ENCODE assay signal across 32 cellular contexts in genomic region chr17:63972796-63973195, GRCh38. TPM values are rescaled to one million over a fixed set of nuclear protein-coding genes. Genes with fewer than 3 reads are reported as not detected.
A peak's percentile ranks its signal among the peaks of the same experiment; 100 is the strongest.
DNase-seq lines count a peak whose midpoint lies in the region; ATAC-seq, FAIRE-seq and TF ChIP-seq lines count a peak whose summit lies in the region.
"Had no signal": no experiment of that assay in that cellular context is flagged by ENCODE, and none has a peak within 500 bp of the region (broad histone marks: within the 10 kb centered on the region; RNA-seq: fewer than 3 reads in every experiment).

SCN4A (minus strand) TSS chr17:63972918; CDS start chr17:63972841, 77 bp downstream.

- H3K4me1 ChIP-seq in PC-9 (replicated peaks; ENCODE audit: insufficient read depth) (peaks cover 25% of the 10 kb centered on the region), HepG2 (ENCODE audit: insufficient read depth, low read length) (no peaks in the 10 kb centered on the region)
- H3K4me1 ChIP-seq: Caco-2, tibial nerve had no signal

- intact Hi-C loops in PC-9 (cut with micrococcal nuclease; ENCODE audit: unreplicated experiment) (no loop called here), HepG2 (cut with micrococcal nuclease; ENCODE audit: unreplicated experiment) (no loop called here)

- ATAC-seq in activated naive CD8-positive, alpha-beta T cell treated with anti-CD3 and anti-CD28 coated beads, Interleukin-2, amount 50 U/mL, for 24 hours, result no peak
- no peak for ATAC-seq in HepG2
- no peak for ATAC-seq in stimulated activated effector memory CD8-positive, alpha-beta T cell treated with anti-CD3 and anti-CD28 coated beads, Interleukin-12 subunit alpha, Interleukin-12 subunit beta, amount 100 ng/mL, for 72 hours
- no peak for ATAC-seq in GM21825 (IDR thresholded peaks at IDR 0.05; ENCODE audit: unreplicated experiment)
- no peak for ATAC-seq in HG02588 (IDR thresholded peaks at IDR 0.05; ENCODE audit: unreplicated experiment)
- no peak for ATAC-seq in HG02973 (IDR thresholded peaks at IDR 0.05; ENCODE audit: unreplicated experiment)
- ATAC-seq: effector memory CD8-positive, alpha-beta T cell; left cardiac atrium had no signal

- POLR2A ChIA-PET in PC-9 (lab: Charles Lee; ENCODE audit: unreplicated experiment) (no interaction called here), HepG2 (lab: Yijun Ruan, JAX) (no interaction called here)

- peak within 1 kb of the TSS; percentile 1 for H3K27ac Mint-ChIP-seq in activated naive CD8-positive, alpha-beta T cell treated with anti-CD3 and anti-CD28 coated beads, Interleukin-2, amount 50 U/mL, for 24 hours
- H3K27ac Mint-ChIP-seq in activated naive CD8-positive, alpha-beta T cell treated with anti-CD3 and anti-CD28 coated beads for 36 hours, result no peak within 1 kb of the TSS
- peak within 1 kb of the TSS; percentile 43 for H3K27ac Mint-ChIP-seq in stimulated activated effector memory CD8-positive, alpha-beta T cell treated with anti-CD3 and anti-CD28 coated beads, Interleukin-12 subunit alpha, Interleukin-12 subunit beta, amount 100 ng/mL, for 72 hours
- H3K27ac Mint-ChIP-seq: activated naive CD4-positive, alpha-beta T cell treated with anti-CD3 and anti-CD28 coated beads, Interleukin-2, amount 10 ng/mL, durations not matched to agents 7 days and 5 days; activated T-helper 1 cell treated with anti-CD3 and anti-CD28 coated beads, Interleukin-12 subunit alpha, Interleukin-12 subunit beta, Interleukin-2, Interleukin-4 antibody, amounts not matched to agents 30 ng/mL and 10 ng/mL and 1 ng/mL, durations not matched to agents 14 hours and 24 hours and 36 hours had no signal

- peaks cover 22% of the 10 kb centered on the region for H3F3A ChIP-seq in PC-9 (ENCODE audit: insufficient read depth, low read depth)

- no peak for TF ChIP-seq POLR2A in HepG2 (IDR thresholded peaks at IDR 0.05; ENCODE audit: insufficient read depth in 1 of 2, low read depth in 2 of 2, low read length in 2 of 2)

- H3K9me3 ChIP-seq in PC-9 (ENCODE audit: insufficient read depth, low read depth), result no peaks in the 10 kb centered on the region
- no peaks in the 10 kb centered on the region for H3K9me3 ChIP-seq in HepG2 (ENCODE audit: low read length)
- H3K9me3 ChIP-seq: neutrophil, tibial nerve had no signal

- TF ChIP-seq EP300 in HepG2 (IDR thresholded peaks at IDR 0.05; ENCODE audit: low read depth in 2 of 2, low read length in 2 of 2), result no peak
- no peak for TF ChIP-seq EP300 in HepG2 (CRISPR knock-in tag; IDR thresholded peaks at IDR 0.05; ENCODE audit: borderline replicate concordance)

- WGBS in HepG2 (ENCODE audit: low lambda C conversion rate), result 0% methylated on average over 2 of the region's 14 CpGs

- H4K20me1 ChIP-seq in PC-9 (ENCODE audit: insufficient read depth) (no peaks in the 10 kb centered on the region), HepG2 (ENCODE audit: insufficient read depth, low read length) (no peaks in the 10 kb centered on the region)

- in situ Hi-C loops in HepG2 (cut with HindIII; ENCODE audit: extremely low pct_ligation_motif_present, low pct_unique_long_range_greater_than_20kb), result no loop called here

- CTCF ChIA-PET in PC-9 (lab: Charles Lee), result no interaction called here
- CTCF ChIA-PET in HepG2 (lab: Yijun Ruan, JAX; ENCODE audit: low intra/inter-chr PET ratio, low total read pairs), result no interaction called here

- no peaks in the 10 kb centered on the region for H3K9me2 ChIP-seq in PC-9 (ENCODE audit: insufficient read depth)

- H3K4me2 ChIP-seq in PC-9, result peak within 1 kb of the TSS; percentile 82
- H3K4me2 ChIP-seq in HepG2 (ENCODE audit: low read depth, low read length), result no peak within 1 kb of the TSS
- H3K4me2 ChIP-seq: hepatocyte had no signal

- H2AFZ ChIP-seq in PC-9 (no peak within 1 kb of the TSS), HepG2 (ENCODE audit: low read length) (no peak within 1 kb of the TSS)
- H2AFZ ChIP-seq: hepatocyte had no signal

- BruUV-seq in PC-9 (replicated peaks; lab: Mats Ljungman, UMichigan), result no TSS peak
- no TSS peak for BruUV-seq in HepG2 (replicated peaks; lab: Mats Ljungman, UMichigan)

- H3K27ac ChIP-seq in PC-9 (no peak within 1 kb of the TSS), HepG2 (ENCODE audit: extremely low read length, insufficient read depth, low read length) (no peak within 1 kb of the TSS)
- H3K27ac ChIP-seq: coronary artery, hepatocyte, neutrophil, skin epidermis, tibial nerve, WERI-Rb-1 had no signal

- peaks cover 17% of the 10 kb centered on the region for H3K4me1 Mint-ChIP-seq in activated naive CD8-positive, alpha-beta T cell treated with anti-CD3 and anti-CD28 coated beads, Interleukin-2, amount 50 U/mL, for 24 hours
- peaks cover 7% of the 10 kb centered on the region for H3K4me1 Mint-ChIP-seq in activated naive CD8-positive, alpha-beta T cell treated with anti-CD3 and anti-CD28 coated beads for 36 hours
- H3K4me1 Mint-ChIP-seq in stimulated activated effector memory CD8-positive, alpha-beta T cell treated with anti-CD3 and anti-CD28 coated beads, Interleukin-12 subunit alpha, Interleukin-12 subunit beta, amount 100 ng/mL, for 72 hours, result peaks cover 28% of the 10 kb centered on the region

- H3K27me3 ChIP-seq in PC-9 (ENCODE audit: insufficient read depth, low read depth) (no peaks in the 10 kb centered on the region), HepG2 (ENCODE audit: control insufficient read depth in 1 of 2, insufficient read depth in 2 of 2, low read length in 2 of 2) (peaks cover 9 to 59% of the 10 kb centered on the region in 2 experiments; a peak in 4 of 5 replicates)
- H3K27me3 ChIP-seq: neutrophil, tibial nerve had no signal

- H3K36me3 Mint-ChIP-seq in activated naive CD8-positive, alpha-beta T cell treated with anti-CD3 and anti-CD28 coated beads, Interleukin-2, amount 50 U/mL, for 24 hours (ENCODE audit: low read depth), result no peaks in the 10 kb centered on the region
- no peaks in the 10 kb centered on the region for H3K36me3 Mint-ChIP-seq in activated naive CD8-positive, alpha-beta T cell treated with anti-CD3 and anti-CD28 coated beads for 36 hours
- no peaks in the 10 kb centered on the region for H3K36me3 Mint-ChIP-seq in stimulated activated effector memory CD8-positive, alpha-beta T cell treated with anti-CD3 and anti-CD28 coated beads, Interleukin-12 subunit alpha, Interleukin-12 subunit beta, amount 100 ng/mL, for 72 hours
- H3K36me3 Mint-ChIP-seq: activated naive CD4-positive, alpha-beta T cell treated with anti-CD3 and anti-CD28 coated beads, Interleukin-2, amount 10 ng/mL, durations not matched to agents 7 days and 5 days had no signal

- no peaks in the 10 kb centered on the region for H3K9me3 Mint-ChIP-seq in activated naive CD8-positive, alpha-beta T cell treated with anti-CD3 and anti-CD28 coated beads, Interleukin-2, amount 50 U/mL, for 24 hours
- H3K9me3 Mint-ChIP-seq in activated naive CD8-positive, alpha-beta T cell treated with anti-CD3 and anti-CD28 coated beads for 36 hours, result no peaks in the 10 kb centered on the region
- no peaks in the 10 kb centered on the region for H3K9me3 Mint-ChIP-seq in stimulated activated effector memory CD8-positive, alpha-beta T cell treated with anti-CD3 and anti-CD28 coated beads, Interleukin-12 subunit alpha, Interleukin-12 subunit beta, amount 100 ng/mL, for 72 hours
- H3K9me3 Mint-ChIP-seq: activated naive CD4-positive, alpha-beta T cell treated with anti-CD3 and anti-CD28 coated beads, Interleukin-2, amount 10 ng/mL, durations not matched to agents 7 days and 5 days; activated T-helper 1 cell treated with anti-CD3 and anti-CD28 coated beads, Interleukin-12 subunit alpha, Interleukin-12 subunit beta, Interleukin-2, Interleukin-4 antibody, amounts not matched to agents 30 ng/mL and 10 ng/mL and 1 ng/mL, durations not matched to agents 14 hours and 24 hours and 36 hours; effector memory CD8-positive, alpha-beta T cell had no signal

- DNase-seq in activated naive CD8-positive, alpha-beta T cell treated with anti-CD3 and anti-CD28 coated beads, Interleukin-2, amount 50 U/mL, for 24 hours, result no peak
- no peak for DNase-seq in activated naive CD8-positive, alpha-beta T cell treated with anti-CD3 and anti-CD28 coated beads for 36 hours
- DNase-seq in PC-9, result no peak
- DNase-seq in HepG2 (ENCODE audit: low spot score), result no peak
- DNase-seq in stimulated activated effector memory CD8-positive, alpha-beta T cell treated with anti-CD3 and anti-CD28 coated beads, Interleukin-12 subunit alpha, Interleukin-12 subunit beta, amount 100 ng/mL, for 72 hours (ENCODE audit: low spot score in 2 of 2), result no peak
- DNase-seq: ACHN; activated CD4-positive, alpha-beta T cell treated with anti-CD3 and anti-CD28 coated beads, Interleukin-2, amount 50 U/mL, for 1 hour; activated naive CD4-positive, alpha-beta T cell treated with anti-CD3 and anti-CD28 coated beads, Interleukin-2, amount 10 ng/mL, durations not matched to agents 7 days and 5 days; anterior cingulate cortex; Caco-2; DMS79; effector memory CD8-positive, alpha-beta T cell; foreskin fibroblast; GF-D8; left cardiac atrium; NCI-H1694; SHP77; SW 1271; T1000; WERI-Rb-1 had no signal

- no peak within 1 kb of the TSS for H3K9ac ChIP-seq in HepG2 (ENCODE audit: insufficient read depth, low read depth, low read length)

- no peak within 1 kb of the TSS for H3K4me3 Mint-ChIP-seq in activated naive CD8-positive, alpha-beta T cell treated with anti-CD3 and anti-CD28 coated beads, Interleukin-2, amount 50 U/mL, for 24 hours
- no peak within 1 kb of the TSS for H3K4me3 Mint-ChIP-seq in activated naive CD8-positive, alpha-beta T cell treated with anti-CD3 and anti-CD28 coated beads for 36 hours
- no peak within 1 kb of the TSS for H3K4me3 Mint-ChIP-seq in stimulated activated effector memory CD8-positive, alpha-beta T cell treated with anti-CD3 and anti-CD28 coated beads, Interleukin-12 subunit alpha, Interleukin-12 subunit beta, amount 100 ng/mL, for 72 hours
- H3K4me3 Mint-ChIP-seq: activated naive CD4-positive, alpha-beta T cell treated with anti-CD3 and anti-CD28 coated beads, Interleukin-2, amount 10 ng/mL, durations not matched to agents 7 days and 5 days; activated T-helper 1 cell treated with anti-CD3 and anti-CD28 coated beads, Interleukin-12 subunit alpha, Interleukin-12 subunit beta, Interleukin-2, Interleukin-4 antibody, amounts not matched to agents 30 ng/mL and 10 ng/mL and 1 ng/mL, durations not matched to agents 14 hours and 24 hours and 36 hours; effector memory CD8-positive, alpha-beta T cell had no signal

- no peak for FAIRE-seq in HepG2 (lab: Jason Lieb, UNC)
- FAIRE-seq: GM19239 had no signal

- no peak for TF ChIP-seq RAD21 in HepG2 (CRISPR knock-in tag; IDR thresholded peaks at IDR 0.05)

- H3K27me3 Mint-ChIP-seq in activated naive CD8-positive, alpha-beta T cell treated with anti-CD3 and anti-CD28 coated beads, Interleukin-2, amount 50 U/mL, for 24 hours, result no peaks in the 10 kb centered on the region
- H3K27me3 Mint-ChIP-seq in activated naive CD8-positive, alpha-beta T cell treated with anti-CD3 and anti-CD28 coated beads for 36 hours, result no peaks in the 10 kb centered on the region

- TF ChIP-seq CTCF in PC-9 (conservative IDR thresholded peaks at IDR 0.05) (no peak), HepG2 (CRISPR knock-in tag; IDR thresholded peaks at IDR 0.05) (no peak)

- no peak within 1 kb of the TSS for H3K4me3 ChIP-seq in PC-9
- H3K4me3 ChIP-seq in HepG2 (replicated peaks in 1 of 3; ENCODE audit: insufficient read depth in 1 of 3, low read depth in 2 of 3, low read length in 3 of 3), result no peak within 1 kb of the TSS
- H3K4me3 ChIP-seq: coronary artery, hepatocyte, skin epidermis, tibial nerve had no signal

- no peaks in the 10 kb centered on the region for H3K79me2 ChIP-seq in PC-9 (ENCODE audit: low read depth)
- H3K79me2 ChIP-seq in HepG2 (ENCODE audit: insufficient read depth, low read length), result no peaks in the 10 kb centered on the region
- H3K79me2 ChIP-seq: hepatocyte had no signal

- H3K36me3 ChIP-seq in PC-9 (ENCODE audit: low read depth) (no peaks in the 10 kb centered on the region), HepG2 (replicated peaks in 1 of 2; ENCODE audit: control insufficient read depth in 1 of 2, insufficient read depth in 2 of 2, low read length in 2 of 2) (no peaks in the 10 kb centered on the region)
- H3K36me3 ChIP-seq: neutrophil, tibial nerve, WERI-Rb-1 had no signal

RNA-seq across cellular contexts. Expression of gene SCN4A, which starts in this region (rescaled TPM):
- total RNA-seq in activated naive CD8-positive, alpha-beta T cell treated with anti-CD3 and anti-CD28 coated beads for 36 hours, result under 1 TPM; 0.14 to 0.31 TPM
- 1.4 and 1.7 TPM in 2 replicates for total RNA-seq in PC-9 (2021)
- total RNA-seq in HepG2 (2016; rRNA removed; fragmentation: Illumina TruSeq; extraction: Trizol), result 0.02 TPM in 1 of 2 replicates, not detected in the other
- not detected in 2 replicates for total RNA-seq in HepG2 (2016; cell fraction: cytosol; rRNA removed; fragmentation: Illumina TruSeq; extraction: Trizol; ENCODE audit: low read depth)
- total RNA-seq in HepG2 (2016; cell fraction: insoluble cytoplasmic fraction; rRNA removed; fragmentation: Illumina TruSeq; extraction: Trizol), result not detected in 2 replicates
- not detected in 2 replicates for total RNA-seq in HepG2 (2016; cell fraction: membrane; rRNA removed; fragmentation: Illumina TruSeq; extraction: Trizol)
- total RNA-seq in HepG2 (2016; cell fraction: nucleus; rRNA removed; fragmentation: Illumina TruSeq; extraction: Trizol), result not detected in 2 replicates
- polyA plus RNA-seq in HepG2 (2011; rRNA removed), result 0.03 and 0.04 TPM in 2 replicates
- polyA plus RNA-seq in HepG2 (2011; cell fraction: cytosol; rRNA removed), result 0.01 TPM in 2 replicates
- 0.07 and 0.13 TPM in 2 replicates for polyA plus RNA-seq in HepG2 (2011; cell fraction: nucleus; rRNA removed)
- 0.03 and 0.12 TPM in 2 replicates for polyA plus RNA-seq in HepG2 (2012)
- not detected in 2 replicates for polyA plus RNA-seq in HepG2 (2016; cell fraction: cytosol; fragmentation: Illumina TruSeq; extraction: Trizol; ENCODE audit: low read depth)
- not detected in 2 replicates for polyA plus RNA-seq in HepG2 (2016; cell fraction: insoluble cytoplasmic fraction; fragmentation: Illumina TruSeq; extraction: Trizol; ENCODE audit: low read depth)
- polyA plus RNA-seq in HepG2 (2016; cell fraction: membrane; fragmentation: Illumina TruSeq; extraction: Trizol; ENCODE audit: low read depth), result not detected in 2 replicates
- not detected in 2 replicates for polyA plus RNA-seq in HepG2 (2016; cell fraction: nucleus; fragmentation: Illumina TruSeq; extraction: Trizol; ENCODE audit: insufficient read depth, low read depth)
- 0.38 and 4.1 TPM in 2 replicates for polyA minus RNA-seq in HepG2 (2011; rRNA and poly(A)+ RNA removed; ENCODE audit: low replicate concordance)
- polyA minus RNA-seq in HepG2 (2011; cell fraction: cytosol; rRNA and poly(A)+ RNA removed), result not detected in 2 replicates
- polyA minus RNA-seq in HepG2 (2011; cell fraction: nucleus; rRNA and poly(A)+ RNA removed), result 0.26 and 0.37 TPM in 2 replicates
- total RNA-seq: Caco-2, lung microvascular endothelial cell had no signal
- polyA plus RNA-seq: BJ, hepatocyte had no signal
